ENCODE assay signal across 8 cellular contexts in the genomic region with DNA sequence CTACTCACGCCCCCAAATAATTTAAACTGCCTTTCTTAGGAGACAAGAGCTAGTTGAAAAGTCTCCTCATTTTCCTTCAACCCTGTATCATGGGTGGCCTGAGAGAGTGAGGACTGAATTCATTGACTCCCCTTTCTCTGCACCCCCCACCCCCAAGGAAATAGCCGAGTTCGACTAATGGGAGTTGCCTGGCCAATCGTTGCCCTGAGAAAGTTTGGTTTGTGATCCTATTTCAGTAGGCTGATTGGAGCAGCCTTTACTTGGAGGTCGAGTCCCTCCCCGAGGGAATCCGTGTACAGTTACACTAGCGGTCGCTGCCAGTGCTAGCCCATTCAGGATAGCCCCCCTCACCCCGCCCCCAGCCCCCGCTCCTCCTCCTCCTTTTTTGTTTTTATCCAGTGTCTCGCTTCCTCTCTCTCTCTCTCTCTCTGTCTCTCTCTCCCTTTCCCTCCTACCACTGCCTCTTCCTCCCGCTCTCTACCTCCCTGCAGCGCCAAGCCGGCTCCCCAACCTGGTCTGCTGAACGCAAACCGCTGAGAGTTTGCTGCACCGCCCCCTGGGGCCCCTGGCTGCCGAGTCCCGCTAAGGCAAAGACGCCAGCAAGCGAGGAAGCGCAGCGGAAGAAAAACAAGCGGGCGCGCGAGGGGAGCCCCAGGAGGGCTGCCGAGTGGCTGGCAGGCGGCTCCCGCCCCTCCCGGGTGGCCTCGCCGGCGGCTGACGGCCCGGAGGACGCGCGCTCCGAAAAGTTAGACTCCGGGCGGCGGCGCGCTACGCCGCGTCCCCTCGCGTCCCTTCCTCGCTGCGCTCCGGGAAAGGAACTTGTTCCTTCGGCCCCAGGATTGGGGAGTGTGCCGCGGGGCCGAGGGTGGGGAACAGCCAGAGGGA. TPM values are rescaled to one million over a fixed set of nuclear protein-coding genes. Genes with fewer than 3 reads are reported as not detected.
A peak's percentile ranks its signal among the peaks of the same experiment; 100 is the strongest.
DNase-seq lines count a peak whose midpoint lies in the region; ATAC-seq and TF ChIP-seq lines count a peak whose summit lies in the region.

A gene (plus strand): TSS at position 419 of the 885 bp plus-strand sequence. CDS start 524 bp downstream, outside the sequence.

- no peaks in the 10 kb centered on the region for H3K36me3 Mint-ChIP-seq in Calu3 (ENCODE audit: insufficient read depth, unreplicated experiment)

- intact Hi-C loops in Calu3 (cut with micrococcal nuclease; ENCODE audit: unreplicated experiment): no loop called here

- no peak for TF ChIP-seq CTCF in Calu3 (IDR thresholded peaks at IDR 0.05; ENCODE audit: unreplicated experiment)
- no peak for TF ChIP-seq CTCF in liver (IDR thresholded peaks at IDR 0.05; ENCODE audit: low read depth, low read length, missing input control)

- H3K9me3 ChIP-seq in liver (ENCODE audit: control insufficient read depth in 4 of 4, low read length in 3 of 4): no peaks in the 10 kb centered on the region

- no peaks in the 10 kb centered on the region for H3K36me3 ChIP-seq in liver (ENCODE audit: control insufficient read depth in 4 of 4, insufficient read depth in 3 of 4, low read depth in 1 of 4, low read length in 3 of 4)

- H3K4me3 Mint-ChIP-seq in Calu3 (ENCODE audit: low read depth, unreplicated experiment): peak within 1 kb of the TSS; percentile 7

- H3K9ac ChIP-seq in liver (ENCODE audit: low read depth in 1 of 2, low read length in 2 of 2): peak within 1 kb of the TSS in 1 of 2 donors; percentile 32

- BruUV-seq in Calu3 (replicated peaks; lab: Mats Ljungman, UMichigan): no TSS peak

- peak within 1 kb of the TSS; percentile 29 to 46 (median 45) for H3K4me3 ChIP-seq in liver (ENCODE audit: low read depth in 1 of 3, low read length in 3 of 3)

- no peaks in the 10 kb centered on the region for H3K9me3 Mint-ChIP-seq in Calu3 (ENCODE audit: low read depth, unreplicated experiment)

- peak; percentile 71 for ATAC-seq in GM21737 (IDR thresholded peaks at IDR 0.05; ENCODE audit: unreplicated experiment)
- peak; percentile 66 to 72 for ATAC-seq in activated CD4-positive, CD25-positive, alpha-beta regulatory T cell treated with anti-CD3 and anti-CD28 coated beads, Interleukin-2, amount 50 U/mL, for 24 hours

- H3K27ac Mint-ChIP-seq in Calu3 (ENCODE audit: unreplicated experiment): no peak within 1 kb of the TSS

- 4% methylated on average over 58 of the region's 58 CpGs for WGBS in liver

- H3K4me1 Mint-ChIP-seq in Calu3 (ENCODE audit: low read depth, unreplicated experiment): no peaks in the 10 kb centered on the region

- CTCF ChIA-PET in Calu3 (lab: Charles Lee): no interaction called here

- H3K27me3 Mint-ChIP-seq in Calu3 (ENCODE audit: unreplicated experiment): peaks cover 75% of the 10 kb centered on the region

- peaks cover 0 to 10% (median 3%) of the 10 kb centered on the region in 4 donors for H3K4me1 ChIP-seq in liver (ENCODE audit: control insufficient read depth in 4 of 4, insufficient read depth in 4 of 4, low read length in 3 of 4)

- TF ChIP-seq RAD21 in liver (IDR thresholded peaks at IDR 0.05): no peak

- H3K27ac ChIP-seq in liver (ENCODE audit: low read depth in 1 of 2, low read length in 2 of 2): peak within 1 kb of the TSS; percentile 31 to 38

- peaks cover 0 to 12% (median 2%) of the 10 kb centered on the region in 4 donors for H3K27me3 ChIP-seq in liver (ENCODE audit: control insufficient read depth in 4 of 4, insufficient read depth in 4 of 4, low read length in 3 of 4)

- DNase-seq in Calu3 (peak; percentile 2), NCI-H1092 (lab: John Stamatoyannopoulos, UW) (peak; percentile 46), cerebellum (ENCODE audit: low spot score) (peak; percentile 41), foreskin melanocyte (no peak)
- peak; percentile 37 to 77 (median 42) for DNase-seq in stimulated activated CD4-positive, alpha-beta T cell treated with anti-CD3 and anti-CD28 coated beads, TNF-alpha, amount 100 ng/mL, for 24 hours (ENCODE audit: low read depth in 3 of 3)

TF ChIP-seq in liver, 16 proteins besides CTCF, POLR2A, EP300 and RAD21:
- no peak for TF ChIP-seq HNF4G (IDR thresholded peaks at IDR 0.05)
- no peak for TF ChIP-seq HNF4A (conservative IDR thresholded peaks at IDR 0.05)
- no peak for TF ChIP-seq GABPA (IDR thresholded peaks at IDR 0.05 in 1 of 2, conservative IDR thresholded peaks at IDR 0.05 in 1 of 2)
- TF ChIP-seq JUND (IDR thresholded peaks at IDR 0.05): no peak
- TF ChIP-seq, protein P1, sequence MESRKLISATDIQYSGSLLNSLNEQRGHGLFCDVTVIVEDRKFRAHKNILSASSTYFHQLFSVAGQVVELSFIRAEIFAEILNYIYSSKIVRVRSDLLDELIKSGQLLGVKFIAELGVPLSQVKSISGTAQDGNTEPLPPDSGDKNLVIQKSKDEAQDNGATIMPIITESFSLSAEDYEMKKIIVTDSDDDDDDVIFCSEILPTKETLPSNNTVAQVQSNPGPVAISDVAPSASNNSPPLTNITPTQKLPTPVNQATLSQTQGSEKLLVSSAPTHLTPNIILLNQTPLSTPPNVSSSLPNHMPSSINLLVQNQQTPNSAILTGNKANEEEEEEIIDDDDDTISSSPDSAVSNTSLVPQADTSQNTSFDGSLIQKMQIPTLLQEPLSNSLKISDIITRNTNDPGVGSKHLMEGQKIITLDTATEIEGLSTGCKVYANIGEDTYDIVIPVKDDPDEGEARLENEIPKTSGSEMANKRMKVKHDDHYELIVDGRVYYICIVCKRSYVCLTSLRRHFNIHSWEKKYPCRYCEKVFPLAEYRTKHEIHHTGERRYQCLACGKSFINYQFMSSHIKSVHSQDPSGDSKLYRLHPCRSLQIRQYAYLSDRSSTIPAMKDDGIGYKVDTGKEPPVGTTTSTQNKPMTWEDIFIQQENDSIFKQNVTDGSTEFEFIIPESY (IDR thresholded peaks at IDR 0.05): no peak
TF ChIP-seq in liver: peak in this region for 0.

RNA-seq across cellular contexts. Expression of the gene that starts here (rescaled TPM):
- total RNA-seq in Calu3 (2022): 5.9 and 8.2 TPM in 2 replicates
- 50.8 TPM for total RNA-seq in cerebellum
- 1 to 10 TPM; 2.1 to 2.6 TPM for total RNA-seq in liver
- under 1 TPM; 0.29 to 0.51 TPM for polyA plus RNA-seq in liver
